ENCODE assay signal across 16 cellular contexts in genomic region chr9:88018101-88018500, GRCh38. TPM values are rescaled to one million over a fixed set of nuclear protein-coding genes. Genes with fewer than 3 reads are reported as not detected.
DNase-seq lines count a peak whose midpoint lies in the region; TF ChIP-seq lines count a peak whose summit lies in the region.
"Had no signal": no experiment of that assay in that cellular context is flagged by ENCODE, and none has a peak within 500 bp of the region (broad histone marks: within the 10 kb centered on the region; RNA-seq: fewer than 3 reads in every experiment).

No MANE protein-coding gene starts in this region.

- in situ Hi-C loops in ACHN (cut with HindIII; ENCODE audit: low pct_ligation_motif_present, low pct_unique_long_range_greater_than_20kb, low sequenced_read_pairs) = no loop called here

- no peak for TF ChIP-seq CTCF in choroid plexus epithelial cell (conservative IDR thresholded peaks at IDR 0.05; ENCODE audit: low read depth, low read length)

- no peak overlapping the region for H3K4me3 ChIP-seq in choroid plexus epithelial cell (ENCODE audit: low read depth, low read length)
- H3K4me3 ChIP-seq: A549, GM12878, GM23248 had no signal

- DNase-seq in ELF-1 (ENCODE audit: low read depth, low spot score) = peak; percentile 9
- peak; percentile 16 for DNase-seq in RPMI7951 (ENCODE audit: low read depth)
- DNase-seq in choroid plexus epithelial cell (ENCODE audit: low read depth) = peak; percentile 67
- no peak for DNase-seq in ACHN
- no peak for DNase-seq in HCEC 1CT
- no peak for DNase-seq in 8988T
- DNase-seq: C1 segment of cervical spinal cord, Calu3, COR-L47, DMS53, DMS79 treated with DMSO at 0.1 percent for 48 hours, GDM1, GM23248, H7 had no signal

RNA-seq across cellular contexts. Expression of gene CDK20, which starts 43.8 kb away (rescaled TPM):
- 3.7 and 5.6 TPM in 2 replicates for total RNA-seq in RPMI7951 (2014; rRNA removed; shearing (Covaris generic))

Comparison
In these comparisons a context has a peak if more than half of its experiments do, and no peak if none do; other contexts are left out.
1. DNase-seq: peak in ELF-1 (single experiment), RPMI7951 (single experiment) and choroid plexus epithelial cell (single experiment); none in ACHN (single experiment), HCEC 1CT (single experiment) and 8988T (single experiment).